2 cellular contexts compared by ENCODE assay signal in genomic region chr2:119257198-119257597, GRCh38.
TF ChIP-seq lines count a peak whose summit lies in the region.

No MANE protein-coding gene starts in this region.

TF ChIP-seq in HCT116, 20 proteins besides CTCF, POLR2A, EP300 and RAD21:
- TF ChIP-seq JUND (IDR thresholded peaks at IDR 0.05) (no peak), MAX (IDR thresholded peaks at IDR 0.05) (no peak), REST (IDR thresholded peaks at IDR 0.05; ENCODE audit: low read depth) (no peak), EGR1 (IDR thresholded peaks at IDR 0.05; ENCODE audit: low read depth) (no peak), CEBPB (IDR thresholded peaks at IDR 0.05; ENCODE audit: low read depth) (no peak), ATF3 (IDR thresholded peaks at IDR 0.05) (no peak), POLR2AphosphoS5 (IDR thresholded peaks at IDR 0.05; ENCODE audit: low read depth, low read length) (no peak), TCF7L2 (IDR thresholded peaks at IDR 0.05; ENCODE audit: borderline replicate concordance, extremely low read depth, insufficient read depth, insufficient read length) (no peak), EZH2phosphoT487 (IDR thresholded peaks at IDR 0.05; ENCODE audit: borderline replicate concordance) (no peak), CBX3 (IDR thresholded peaks at IDR 0.05; ENCODE audit: low read depth) (no peak)

TF ChIP-seq in H1, 55 proteins besides CTCF, POLR2A, EP300 and RAD21:
- TF ChIP-seq KDM5A (IDR thresholded peaks at IDR 0.05; ENCODE audit: low read length) (no peak), TCF12 (IDR thresholded peaks at IDR 0.05; ENCODE audit: low read depth, low read length) (no peak), KDM4A (IDR thresholded peaks at IDR 0.05; ENCODE audit: low read depth, low read length, severe bottlenecking) (no peak), MAFK (IDR thresholded peaks at IDR 0.05; ENCODE audit: low read depth, low read length) (no peak), CEBPB (IDR thresholded peaks at IDR 0.05; ENCODE audit: low read depth, low read length) (no peak), PHF8 (conservative IDR thresholded peaks at IDR 0.05; ENCODE audit: low read depth, low read length) (no peak), RFX5 (IDR thresholded peaks at IDR 0.05; ENCODE audit: borderline replicate concordance, low read depth, low read length) (no peak), RXRA (IDR thresholded peaks at IDR 0.05; ENCODE audit: insufficient read depth, low read depth, low read length) (no peak)
